13 cellular contexts compared by ENCODE assay signal in genomic region chr10:122476034-122476695, GRCh38. TPM values are rescaled to one million over a fixed set of nuclear protein-coding genes. Genes with fewer than 3 reads are reported as not detected.
DNase-seq lines count a peak whose midpoint lies in the region; ATAC-seq and TF ChIP-seq lines count a peak whose summit lies in the region.
"Had no signal": no experiment of that assay in that cellular context is flagged by ENCODE, and none has a peak within 500 bp of the region (broad histone marks: within the 10 kb centered on the region; RNA-seq: fewer than 3 reads in every experiment).

No MANE protein-coding gene starts in this region.

- TF ChIP-seq CTCF in H9 (conservative IDR thresholded peaks at IDR 0.05) = no peak
- TF ChIP-seq CTCF in upper lobe of right lung (IDR thresholded peaks at IDR 0.05) = no peak

- H4K5ac ChIP-seq in H9 (ENCODE audit: insufficient read length, low read depth, low read length) = no peak overlapping the region

- H3K9me3 ChIP-seq in H9 (ENCODE audit: control insufficient read depth, low read depth, low read length) = peaks cover 2% of the 10 kb centered on the region
- H3K9me3 ChIP-seq in neuronal stem cell (replicated peaks in 1 of 2; ENCODE audit: control insufficient read depth in 2 of 2, insufficient read depth in 1 of 2, low read depth in 1 of 2, low read length in 2 of 2) = no peaks in the 10 kb centered on the region
- H3K9me3 ChIP-seq in upper lobe of right lung = no peaks in the 10 kb centered on the region
- no peaks in the 10 kb centered on the region for H3K9me3 ChIP-seq in CD4-positive, alpha-beta memory T cell (ENCODE audit: control insufficient read depth in 1 of 2, low read length in 2 of 2)

- H3K4me3 ChIP-seq in neuronal stem cell (ENCODE audit: low read length in 2 of 2) (peak overlapping the region in 1 of 2 donors; percentile 32), upper lobe of right lung (no peak overlapping the region)
- no peak overlapping the region for H3K4me3 ChIP-seq in CD4-positive, alpha-beta memory T cell (ENCODE audit: low read length in 2 of 2)

- no peak overlapping the region for H2BK12ac ChIP-seq in H9 (ENCODE audit: insufficient read length, low read depth, low read length)
- H2BK12ac ChIP-seq in neuronal stem cell (ENCODE audit: low read length) = peak overlapping the region; percentile 87

- POLR2A ChIA-PET in CD4-positive, alpha-beta memory T cell (lab: Charles Lee; ENCODE audit: partially characterized antibody) = no interaction called here

- peaks cover 0 to 2% (median 0%) of the 10 kb centered on the region in 3 experiments; a peak in 1 of 7 replicates for H3K36me3 Mint-ChIP-seq in H9 (ENCODE audit: insufficient read depth in 1 of 3, low read depth in 3 of 3)
- H3K36me3 Mint-ChIP-seq in CD4-positive, alpha-beta memory T cell = no peaks in the 10 kb centered on the region
- H3K36me3 Mint-ChIP-seq: stimulated activated effector memory CD8-positive, alpha-beta T cell treated with anti-CD3 and anti-CD28 coated beads, Interleukin-12 subunit alpha, Interleukin-12 subunit beta, amount 100 ng/mL, for 72 hours had no signal

- DNase-seq in H9 (peak; percentile 60), NCI-H510A (lab: John Stamatoyannopoulos, UW) (peak; percentile 85), epithelial cell of prostate (ENCODE audit: low read depth, low spot score) (peak; percentile 49), neuronal stem cell (ENCODE audit: low spot score) (no peak), upper lobe of right lung (no peak)
- DNase-seq in activated CD8-positive, alpha-beta memory T cell treated with anti-CD3 and anti-CD28 coated beads, Interleukin-2, amount 50 U/mL, for 48 hours = no peak
- DNase-seq in CD4-positive, alpha-beta memory T cell = no peak
- DNase-seq: activated CD4-positive, alpha-beta T cell treated with anti-CD3 and anti-CD28 coated beads for 1 hour; CD4-positive, alpha-beta T cell had no signal

- H3K79me1 ChIP-seq in H9 (ENCODE audit: insufficient read depth, low read depth, low read length, poor library complexity, severe bottlenecking) (no peaks in the 10 kb centered on the region), neuronal stem cell (ENCODE audit: low read depth, low read length) (no peaks in the 10 kb centered on the region)

- H3K9ac ChIP-seq in H9 (ENCODE audit: extremely low read depth, insufficient read length, low read length) (no peak overlapping the region), neuronal stem cell (ENCODE audit: low read depth, low read length, poor library complexity) (no peak overlapping the region)
- H3K9ac ChIP-seq: parathyroid adenoma had no signal

- H2BK5ac ChIP-seq in H9 (ENCODE audit: insufficient read length, low read length) = no peak overlapping the region
- H2BK5ac ChIP-seq in neuronal stem cell (ENCODE audit: low read length) = no peak overlapping the region

- no peak overlapping the region for H3T11ph ChIP-seq in H9 (ENCODE audit: low read length)

- H4K20me1 ChIP-seq in H9 (ENCODE audit: control insufficient read depth, insufficient read depth, insufficient read length) = no peaks in the 10 kb centered on the region

- peaks cover 2 to 5% of the 10 kb centered on the region in 2 experiments; a peak in 3 of 5 replicates for H3K9me3 Mint-ChIP-seq in H9
- H3K9me3 Mint-ChIP-seq in CD4-positive, alpha-beta memory T cell = no peaks in the 10 kb centered on the region
- H3K9me3 Mint-ChIP-seq: activated T-helper 17 cell treated with anti-CD3 and anti-CD28 coated beads, Interleukin-2, amount 50 U/mL, for 72 hours; CD4-positive, alpha-beta T cell; stimulated activated effector memory CD8-positive, alpha-beta T cell treated with anti-CD3 and anti-CD28 coated beads, Interleukin-12 subunit alpha, Interleukin-12 subunit beta, amount 100 ng/mL, for 72 hours had no signal

- H3K23ac ChIP-seq in H9 (ENCODE audit: insufficient read length, low read depth, low read length) (no peak overlapping the region), neuronal stem cell (ENCODE audit: low read depth, low read length, poor library complexity) (no peak overlapping the region)

- H2BK120ac ChIP-seq in H9 (ENCODE audit: low read depth, low read length, poor library complexity, severe bottlenecking) = no peak overlapping the region
- H2BK120ac ChIP-seq in neuronal stem cell (ENCODE audit: low read depth, low read length) = no peak overlapping the region

- H3K4me1 ChIP-seq in H9 (ENCODE audit: insufficient read depth, low read length) (peaks cover 11% of the 10 kb centered on the region), neuronal stem cell (ENCODE audit: control insufficient read depth in 2 of 2, insufficient read depth in 1 of 2, low read depth in 1 of 2, low read length in 2 of 2) (peaks cover 15 to 34% of the 10 kb centered on the region in 2 donors), upper lobe of right lung (peaks cover 29% of the 10 kb centered on the region)
- H3K4me1 ChIP-seq in CD4-positive, alpha-beta memory T cell (ENCODE audit: insufficient read depth, low read length) = no peaks in the 10 kb centered on the region

- H2AK5ac ChIP-seq in H9 (ENCODE audit: insufficient read length, low read length) (no peak overlapping the region), neuronal stem cell (ENCODE audit: low read depth, low read length) (peak overlapping the region; percentile 6)

- no peaks in the 10 kb centered on the region for H3K36me3 ChIP-seq in neuronal stem cell (replicated peaks in 1 of 2; ENCODE audit: control insufficient read depth in 2 of 2, insufficient read depth in 2 of 2, low read length in 2 of 2)
- H3K36me3 ChIP-seq in upper lobe of right lung = no peaks in the 10 kb centered on the region
- H3K36me3 ChIP-seq in CD4-positive, alpha-beta memory T cell (ENCODE audit: insufficient read depth, low read length) = no peaks in the 10 kb centered on the region

- no peak overlapping the region; a peak in 1 of 5 replicates for H3K4me3 Mint-ChIP-seq in H9
- no peak overlapping the region for H3K4me3 Mint-ChIP-seq in CD4-positive, alpha-beta memory T cell
- H3K4me3 Mint-ChIP-seq: activated T-helper 17 cell treated with anti-CD3 and anti-CD28 coated beads, Interleukin-2, amount 50 U/mL, for 72 hours; CD4-positive, alpha-beta T cell; stimulated activated effector memory CD8-positive, alpha-beta T cell treated with anti-CD3 and anti-CD28 coated beads, Interleukin-12 subunit alpha, Interleukin-12 subunit beta, amount 100 ng/mL, for 72 hours had no signal

- H3K56ac ChIP-seq in H9 (ENCODE audit: insufficient read length, low read depth, low read length) = no peak overlapping the region

- H3K27ac ChIP-seq in H9 (ENCODE audit: insufficient read length, low read depth, low read length) (no peak overlapping the region), epithelial cell of prostate (peak overlapping the region; percentile 4), neuronal stem cell (replicated peaks; ENCODE audit: low read length) (no peak overlapping the region), upper lobe of right lung (no peak overlapping the region)
- H3K27ac ChIP-seq in CD4-positive, alpha-beta memory T cell (ENCODE audit: low read depth, low read length) = no peak overlapping the region
- H3K27ac ChIP-seq: parathyroid adenoma had no signal

- H2BK15ac ChIP-seq in H9 (ENCODE audit: low read depth, low read length) = no peak overlapping the region
- H2BK15ac ChIP-seq in neuronal stem cell (ENCODE audit: low read length) = no peak overlapping the region

- H4K8ac ChIP-seq in H9 (replicated peaks; ENCODE audit: insufficient read length, low read depth, low read length) = no peak overlapping the region
- no peak overlapping the region for H4K8ac ChIP-seq in neuronal stem cell (ENCODE audit: low read depth, low read length)

- no peaks in the 10 kb centered on the region for H3K23me2 ChIP-seq in H9 (ENCODE audit: insufficient read length, low read depth, low read length, poor library complexity, severe bottlenecking)

- no peak overlapping the region; the same call in 1 of the 2 replicates for H3K14ac ChIP-seq in H9 (ENCODE audit: insufficient read depth, low read length)
- peak overlapping the region; percentile 78 for H3K14ac ChIP-seq in neuronal stem cell (ENCODE audit: low read length)

- peak overlapping the region; percentile 50 to 89 (median 70); a peak in 3 of 7 replicates for H3K27ac Mint-ChIP-seq in H9
- no peak overlapping the region for H3K27ac Mint-ChIP-seq in CD4-positive, alpha-beta memory T cell
- H3K27ac Mint-ChIP-seq: activated T-helper 17 cell treated with anti-CD3 and anti-CD28 coated beads, Interleukin-2, amount 50 U/mL, for 72 hours; CD4-positive, alpha-beta T cell; stimulated activated effector memory CD8-positive, alpha-beta T cell treated with anti-CD3 and anti-CD28 coated beads, Interleukin-12 subunit alpha, Interleukin-12 subunit beta, amount 100 ng/mL, for 72 hours had no signal

- no peak overlapping the region for H3K4me2 ChIP-seq in H9 (ENCODE audit: insufficient read depth, insufficient read length, low read length)
- H3K4me2 ChIP-seq in neuronal stem cell (ENCODE audit: insufficient read depth, low read length, poor library complexity, severe bottlenecking) = no peak overlapping the region

- WGBS in H9 (ENCODE audit: extremely low coverage, insufficient read length, low lambda C conversion rate) = no CpG with 5 or more reads among the region's 12 CpGs
- no CpG with 5 or more reads among the region's 12 CpGs for WGBS in neuronal stem cell (ENCODE audit: extremely low coverage in 2 of 2, insufficient read length in 2 of 2, insufficient replicate concordance in 1 of 2), 2 donors

- H3K18ac ChIP-seq in H9 (ENCODE audit: insufficient read length, low read depth, low read length) (no peak overlapping the region), neuronal stem cell (ENCODE audit: low read length) (peak overlapping the region; percentile 5)

- CTCF ChIA-PET in CD4-positive, alpha-beta memory T cell (lab: Charles Lee; ENCODE audit: partially characterized antibody) = no interaction called here

- ATAC-seq in upper lobe of right lung (no peak), GM18858 (IDR thresholded peaks at IDR 0.05; ENCODE audit: unreplicated experiment) (no peak)
- ATAC-seq: activated T-helper 17 cell treated with anti-CD3 and anti-CD28 coated beads, Interleukin-2, amount 50 U/mL, for 72 hours; stimulated activated effector memory CD8-positive, alpha-beta T cell treated with anti-CD3 and anti-CD28 coated beads, Interleukin-12 subunit alpha, Interleukin-12 subunit beta, amount 100 ng/mL, for 72 hours had no signal

- H3K79me2 ChIP-seq in H9 (ENCODE audit: insufficient read depth, low read length) = no peaks in the 10 kb centered on the region

- no peak overlapping the region for H2BK20ac ChIP-seq in H9 (ENCODE audit: low read depth, low read length, poor library complexity, severe bottlenecking)

- H3K4ac ChIP-seq in H9 (ENCODE audit: low read depth, low read length) (no peak overlapping the region), neuronal stem cell (ENCODE audit: low read length) (no peak overlapping the region)

- peaks cover 49 to 55% of the 10 kb centered on the region in 2 experiments for H3K4me1 Mint-ChIP-seq in H9
- peaks cover 3 to 6% (median 6%) of the 10 kb centered on the region in 4 donors for H3K4me1 Mint-ChIP-seq in CD4-positive, alpha-beta memory T cell

- H3K27me3 ChIP-seq in H9 (ENCODE audit: insufficient read depth, low read length) (no peaks in the 10 kb centered on the region), neuronal stem cell (ENCODE audit: control insufficient read depth in 3 of 3, insufficient read depth in 3 of 3, low read depth in 1 of 3, low read length in 3 of 3) (no peaks in the 10 kb centered on the region), upper lobe of right lung (no peaks in the 10 kb centered on the region)
- no peaks in the 10 kb centered on the region for H3K27me3 ChIP-seq in CD4-positive, alpha-beta memory T cell (ENCODE audit: insufficient read depth, low read length)

- H2AFZ ChIP-seq in H9 (ENCODE audit: low read length) (no peak overlapping the region), neuronal stem cell (ENCODE audit: low read length) (peak overlapping the region; percentile 89)
- H2AFZ ChIP-seq: parathyroid adenoma had no signal

- intact Hi-C loops in upper lobe of right lung (cut with DNase I) = no loop called here
- intact Hi-C loops in CD4-positive, alpha-beta memory T cell (cut with micrococcal nuclease) = no loop called here

- peaks cover 2% of the 10 kb centered on the region for H3K27me3 Mint-ChIP-seq in H9 (ENCODE audit: low read depth)
- peaks cover 0 to 1% of the 10 kb centered on the region in 2 donors for H3K27me3 Mint-ChIP-seq in CD4-positive, alpha-beta memory T cell

- H4K91ac ChIP-seq in H9 (ENCODE audit: insufficient read length, low read depth, low read length) (no peak overlapping the region), neuronal stem cell (ENCODE audit: low read depth, low read length, poor library complexity) (no peak overlapping the region)

RNA-seq across cellular contexts. Expression of gene HTRA1, which starts 14.8 kb away (rescaled TPM):
- total RNA-seq in H9 (2021) (11.1 TPM in 2 replicates), upper lobe of right lung (83.8 TPM)
- polyA plus RNA-seq in neuronal stem cell (2013, experiment 1 of 2) = 9.0 TPM
- 8.8 TPM for polyA plus RNA-seq in neuronal stem cell (2013, experiment 2 of 2)
- total RNA-seq in CD4-positive, alpha-beta memory T cell = under 1 TPM in 1 of 2 experiments, not detected in 1; 0.17 TPM
- under 1 TPM in 1 of 2 donors, not detected in 1; 0.21 TPM for polyA plus RNA-seq in CD4-positive, alpha-beta memory T cell
- total RNA-seq: activated T-helper 17 cell treated with anti-CD3 and anti-CD28 coated beads, Interleukin-2, amount 50 U/mL, for 72 hours; CD4-positive, alpha-beta T cell had no signal

RNA-seq across cellular contexts. Expression of gene ARMS2, which starts 21.7 kb away (rescaled TPM):
- not detected in 2 replicates for total RNA-seq in H9 (2021)
- polyA plus RNA-seq in neuronal stem cell (2013, experiment 1 of 2) = not detected
- polyA plus RNA-seq in neuronal stem cell (2013, experiment 2 of 2) = not detected
- not detected for total RNA-seq in upper lobe of right lung
- total RNA-seq in CD4-positive, alpha-beta memory T cell = not detected
- polyA plus RNA-seq in CD4-positive, alpha-beta memory T cell = not detected
- total RNA-seq: activated T-helper 17 cell treated with anti-CD3 and anti-CD28 coated beads, Interleukin-2, amount 50 U/mL, for 72 hours; CD4-positive, alpha-beta T cell had no signal

Comparison
In these comparisons a context has a peak if more than half of its experiments do, and no peak if none do; other contexts are left out.
1. DNase-seq: peak in H9 (single experiment), NCI-H510A (single experiment) and epithelial cell of prostate (single experiment); none in neuronal stem cell (single experiment), upper lobe of right lung (single experiment), activated CD8-positive, alpha-beta memory T cell treated with anti-CD3 and anti-CD28 coated beads, Interleukin-2, amount 50 U/mL, for 48 hours (single experiment) and CD4-positive, alpha-beta memory T cell (0 of 5).
2. H3K27ac Mint-ChIP-seq: peak in H9 (3 of 3); none in CD4-positive, alpha-beta memory T cell (0 of 7).
3. RNA of gene HTRA1, which starts 14.8 kb away (total RNA-seq): 83.8 TPM in upper lobe of right lung (single experiment) and 11.1 TPM in H9; 0.17 TPM in CD4-positive, alpha-beta memory T cell; every median in the first group is over 10 times any median in the second.